In the genomic region with DNA sequence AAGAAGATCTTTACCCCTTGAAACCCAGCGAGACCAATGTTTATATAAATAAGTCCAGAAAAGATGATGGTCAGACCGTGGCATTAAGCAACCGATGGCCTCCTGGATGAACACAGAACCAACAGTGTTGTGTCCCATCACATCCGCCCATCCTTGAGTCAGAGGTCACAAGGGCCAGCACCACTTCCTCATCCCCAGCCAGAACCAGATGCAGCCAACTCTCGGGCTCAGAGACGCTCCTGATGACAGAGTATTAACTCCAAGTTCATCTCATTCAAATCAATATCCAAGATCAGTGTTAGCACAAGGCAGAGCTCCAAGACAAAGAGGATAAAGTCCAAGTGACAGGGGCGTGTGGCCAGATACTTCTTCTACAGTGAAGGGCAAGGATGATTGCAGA, we compare ENCODE assay signal across 10 cellular contexts.
DNase-seq lines count a peak whose midpoint lies in the region; ATAC-seq and TF ChIP-seq lines count a peak whose summit lies in the region.
"Had no signal": no experiment of that assay in that cellular context is flagged by ENCODE, and none has a peak within 500 bp of the region (broad histone marks: within the 10 kb centered on the region; RNA-seq: fewer than 3 reads in every experiment).

No MANE protein-coding gene starts in this region.

- TF ChIP-seq CTCF in spleen (IDR thresholded peaks at IDR 0.05 in 8 of 11, conservative IDR thresholded peaks at IDR 0.05 in 3 of 11) (no peak), stomach (IDR thresholded peaks at IDR 0.05) (no peak)

- peak overlapping the region in 1 of 8 donors; percentile 32 for H3K4me3 ChIP-seq in spleen
- H3K4me3 ChIP-seq in stomach = no peak overlapping the region

- intact Hi-C loops in spleen (cut with DNase I; ENCODE audit: low total_unique reads) (no loop called here), stomach (cut with DNase I; ENCODE audit: low total_unique reads) (no loop called here)

- H3K27ac ChIP-seq in spleen (peak overlapping the region; percentile 30 to 89 (median 76)), stomach (peak overlapping the region in 2 of 5 donors; percentile 51 to 67)

- H3K36me3 ChIP-seq in spleen = peaks cover 6 to 67% (median 20%) of the 10 kb centered on the region in 6 donors
- H3K36me3 ChIP-seq in stomach = peaks cover 17 to 39% (median 33%) of the 10 kb centered on the region in 4 donors

- WGBS in spleen, 5 donors = 45 to 69% (median 53%) methylated on average over 7 of the region's 7 CpGs
- WGBS in stomach, 5 donors = 53 to 83% (median 72%) methylated on average over 7 of the region's 7 CpGs

- H3K27me3 ChIP-seq in spleen (replicated peaks in 1 of 7) (no peaks in the 10 kb centered on the region), stomach (no peaks in the 10 kb centered on the region)

- H3K4me1 ChIP-seq in spleen (peaks cover 84 to 100% (median 100%) of the 10 kb centered on the region in 6 donors), stomach (peaks cover 31 to 95% (median 49%) of the 10 kb centered on the region in 4 donors)

- no peak for TF ChIP-seq POLR2A in spleen (IDR thresholded peaks at IDR 0.05)
- no peak for TF ChIP-seq POLR2A in stomach (IDR thresholded peaks at IDR 0.05)

- H3K9me3 ChIP-seq in spleen = no peaks in the 10 kb centered on the region
- H3K9me3 ChIP-seq in stomach = no peaks in the 10 kb centered on the region

- ATAC-seq in HG03520 (IDR thresholded peaks at IDR 0.05; ENCODE audit: unreplicated experiment) = no peak
- no peak for ATAC-seq in HG03159 (IDR thresholded peaks at IDR 0.05; ENCODE audit: unreplicated experiment)

- DNase-seq in ELR (ENCODE audit: low read depth) (peak; percentile 76), amniotic epithelial cell (ENCODE audit: low read depth) (peak; percentile 24), iris pigment epithelial cell (ENCODE audit: low read depth) (peak; percentile 76), spleen (peak; percentile 88), stomach (no peak)
- DNase-seq in effector CD8-positive, alpha-beta T cell (lab: John Stamatoyannopoulos, UW) = no peak
- DNase-seq: activated T-cell treated with anti-CD3 and anti-CD28 coated beads, Interleukin-2, amount 50 U/mL, for 48 hours; NCI-H524 had no signal

- TF ChIP-seq EP300 in stomach (IDR thresholded peaks at IDR 0.05) = no peak

Comparison
In these comparisons a context has a peak if more than half of its experiments do, and no peak if none do; other contexts are left out.
1. DNase-seq: peak in ELR (single experiment), amniotic epithelial cell (single experiment), iris pigment epithelial cell (single experiment) and spleen (single experiment); none in stomach (single experiment) and effector CD8-positive, alpha-beta T cell (single experiment).